In genomic region chr3:191239439-191240035, GRCh38 we compare ENCODE assay signal across 1 cellular context.
TF ChIP-seq lines count a peak whose summit lies in the region.

No MANE protein-coding gene starts in this region.

TF ChIP-seq in GM23338, 12 proteins besides CTCF, POLR2A, EP300 and RAD21 (continued from another document):
- TF ChIP-seq REST (IDR thresholded peaks at IDR 0.05; ENCODE audit: unreplicated experiment): no peak
- TF ChIP-seq STAT1 (IDR thresholded peaks at IDR 0.05; ENCODE audit: unreplicated experiment): no peak
- no peak for TF ChIP-seq NANOG (IDR thresholded peaks at IDR 0.05; ENCODE audit: borderline replicate concordance)
